ENCODE assay signal across 1 cellular context in genomic region chr9:114156311-114156657, GRCh38.
TF ChIP-seq lines count a peak whose summit lies in the region.

No MANE protein-coding gene starts in this region.

TF ChIP-seq in HEK293, 187 proteins besides CTCF, POLR2A, EP300 and RAD21 (continued from another document):
- TF ChIP-seq INSM2 (tag by site-specific recombination; IDR thresholded peaks at IDR 0.05): no peak
- TF ChIP-seq ZNF335 (tag by site-specific recombination; conservative IDR thresholded peaks at IDR 0.05): peak; percentile 42; the same call in 1 of the 2 replicates
- peak; percentile 22 for TF ChIP-seq ZBTB26 (tag by site-specific recombination; optimal IDR thresholded peaks at IDR 0.05)
